Comparison of ENCODE assay signal across 1 cellular context in the genomic region with DNA sequence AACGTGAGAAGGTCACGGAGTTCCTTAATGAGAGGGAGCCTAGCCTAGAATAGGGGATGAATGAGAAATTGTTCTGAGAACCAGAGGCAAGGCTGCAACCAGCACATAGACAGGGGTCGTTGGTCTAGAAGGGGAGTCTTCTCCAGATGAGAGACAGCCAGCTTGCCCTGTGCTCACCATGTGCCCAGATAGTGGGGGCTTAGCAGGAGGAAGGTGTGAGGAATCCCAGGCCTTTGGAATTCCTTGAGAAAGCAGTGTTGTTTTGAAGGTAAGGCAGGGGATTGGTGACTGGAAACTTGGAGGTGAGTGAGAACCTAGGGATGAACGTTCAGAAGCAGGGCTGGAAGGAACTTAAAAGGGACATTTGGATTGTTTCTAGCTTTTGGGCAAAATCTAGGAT.
TF ChIP-seq lines count a peak whose summit lies in the region.

No MANE protein-coding gene starts in this region.

TF ChIP-seq in liver, 16 proteins besides CTCF, POLR2A, EP300 and RAD21 (continued from another document):
- TF ChIP-seq, protein P1, sequence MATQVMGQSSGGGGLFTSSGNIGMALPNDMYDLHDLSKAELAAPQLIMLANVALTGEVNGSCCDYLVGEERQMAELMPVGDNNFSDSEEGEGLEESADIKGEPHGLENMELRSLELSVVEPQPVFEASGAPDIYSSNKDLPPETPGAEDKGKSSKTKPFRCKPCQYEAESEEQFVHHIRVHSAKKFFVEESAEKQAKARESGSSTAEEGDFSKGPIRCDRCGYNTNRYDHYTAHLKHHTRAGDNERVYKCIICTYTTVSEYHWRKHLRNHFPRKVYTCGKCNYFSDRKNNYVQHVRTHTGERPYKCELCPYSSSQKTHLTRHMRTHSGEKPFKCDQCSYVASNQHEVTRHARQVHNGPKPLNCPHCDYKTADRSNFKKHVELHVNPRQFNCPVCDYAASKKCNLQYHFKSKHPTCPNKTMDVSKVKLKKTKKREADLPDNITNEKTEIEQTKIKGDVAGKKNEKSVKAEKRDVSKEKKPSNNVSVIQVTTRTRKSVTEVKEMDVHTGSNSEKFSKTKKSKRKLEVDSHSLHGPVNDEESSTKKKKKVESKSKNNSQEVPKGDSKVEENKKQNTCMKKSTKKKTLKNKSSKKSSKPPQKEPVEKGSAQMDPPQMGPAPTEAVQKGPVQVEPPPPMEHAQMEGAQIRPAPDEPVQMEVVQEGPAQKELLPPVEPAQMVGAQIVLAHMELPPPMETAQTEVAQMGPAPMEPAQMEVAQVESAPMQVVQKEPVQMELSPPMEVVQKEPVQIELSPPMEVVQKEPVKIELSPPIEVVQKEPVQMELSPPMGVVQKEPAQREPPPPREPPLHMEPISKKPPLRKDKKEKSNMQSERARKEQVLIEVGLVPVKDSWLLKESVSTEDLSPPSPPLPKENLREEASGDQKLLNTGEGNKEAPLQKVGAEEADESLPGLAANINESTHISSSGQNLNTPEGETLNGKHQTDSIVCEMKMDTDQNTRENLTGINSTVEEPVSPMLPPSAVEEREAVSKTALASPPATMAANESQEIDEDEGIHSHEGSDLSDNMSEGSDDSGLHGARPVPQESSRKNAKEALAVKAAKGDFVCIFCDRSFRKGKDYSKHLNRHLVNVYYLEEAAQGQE (IDR thresholded peaks at IDR 0.05) = no peak
- TF ChIP-seq YY1 (IDR thresholded peaks at IDR 0.05) (no peak), FOXA1 (IDR thresholded peaks at IDR 0.05) (no peak), FOXA2 (IDR thresholded peaks at IDR 0.05) (no peak), NR2F2 (IDR thresholded peaks at IDR 0.05) (no peak), RXRA (IDR thresholded peaks at IDR 0.05) (no peak), TAF1 (conservative IDR thresholded peaks at IDR 0.05) (no peak)
- TF ChIP-seq, protein P2, sequence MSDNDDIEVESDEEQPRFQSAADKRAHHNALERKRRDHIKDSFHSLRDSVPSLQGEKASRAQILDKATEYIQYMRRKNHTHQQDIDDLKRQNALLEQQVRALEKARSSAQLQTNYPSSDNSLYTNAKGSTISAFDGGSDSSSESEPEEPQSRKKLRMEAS (IDR thresholded peaks at IDR 0.05) = no peak
- TF ChIP-seq, protein P3, sequence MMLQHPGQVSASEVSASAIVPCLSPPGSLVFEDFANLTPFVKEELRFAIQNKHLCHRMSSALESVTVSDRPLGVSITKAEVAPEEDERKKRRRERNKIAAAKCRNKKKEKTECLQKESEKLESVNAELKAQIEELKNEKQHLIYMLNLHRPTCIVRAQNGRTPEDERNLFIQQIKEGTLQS (IDR thresholded peaks at IDR 0.05) = no peak
TF ChIP-seq in liver: peak in this region for 0.
